ENCODE assay signal across 23 cellular contexts in the genomic region with DNA sequence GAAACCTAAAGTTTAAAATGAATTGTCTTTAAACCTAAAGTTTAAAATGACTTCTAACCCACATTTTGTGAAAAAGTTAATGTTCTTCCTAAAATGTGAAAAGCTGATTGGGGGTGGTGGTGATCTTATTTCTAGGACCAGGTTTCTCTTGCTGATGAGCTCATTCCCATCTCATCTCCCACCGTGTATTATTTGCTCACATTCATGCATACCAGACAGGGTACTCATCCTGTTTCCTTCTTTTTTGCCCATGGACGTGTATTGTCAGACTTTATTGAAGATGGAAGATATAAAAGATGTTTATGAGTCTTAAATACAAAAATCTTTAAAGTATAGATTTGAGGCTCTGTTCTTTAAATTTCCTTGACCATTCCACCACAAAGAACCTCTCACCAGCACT.
"Had no signal": no experiment of that assay in that cellular context is flagged by ENCODE, and none has a peak within 500 bp of the region (broad histone marks: within the 10 kb centered on the region; RNA-seq: fewer than 3 reads in every experiment).

No MANE protein-coding gene starts in this region.

- H3K4me1 ChIP-seq: left ventricle myocardium inferior, right lobe of liver, testis, uterus had no signal

- H3K4me3 ChIP-seq: left ventricle myocardium inferior, lung, mucosa of descending colon, right lobe of liver, skin epidermis, testis, uterus had no signal

- H3K9me3 ChIP-seq: mucosa of descending colon, right lobe of liver, testis, uterus had no signal

- H3K36me3 ChIP-seq: left ventricle myocardium inferior, right lobe of liver, uterus had no signal

- H3K27ac ChIP-seq: left ventricle myocardium inferior, right lobe of liver, skin epidermis, testis, uterus had no signal

- H3K27me3 ChIP-seq: right lobe of liver, testis, uterus had no signal

- ATAC-seq: activated CD4-positive, alpha-beta T cell treated with anti-CD3 and anti-CD28 coated beads for 36 hours; activated naive CD4-positive, alpha-beta T cell treated with anti-CD3 and anti-CD28 coated beads, Interleukin-2, amount 50 U/mL, for 72 hours; activated T-cell treated with anti-CD3 and anti-CD28 coated beads, Interleukin-2, amount 50 U/mL, for 72 hours; effector memory CD8-positive, alpha-beta T cell; mucosa of descending colon; right lobe of liver; stimulated activated naive CD8-positive, alpha-beta T cell treated with anti-CD3 and anti-CD28 coated beads, Interleukin-15, Interleukin-2, amounts not matched to agents 100 U/mL and 50 U/mL, for 24 hours had no signal

- DNase-seq: activated CD4-positive, alpha-beta T cell treated with anti-CD3 and anti-CD28 coated beads for 36 hours; activated CD4-positive, alpha-beta T cell treated with anti-CD3 and anti-CD28 coated beads, Interleukin-2, amount 50 U/mL, for 4 hours; activated CD4-positive, CD25-positive, alpha-beta regulatory T cell; activated naive CD4-positive, alpha-beta T cell; activated T-cell treated with anti-CD3 and anti-CD28 coated beads for 4 hours; activated T-cell treated with anti-CD3 and anti-CD28 coated beads, Interleukin-2, amount 50 U/mL, for 72 hours; caudate nucleus; cortex of kidney; effector memory CD8-positive, alpha-beta T cell; head of caudate nucleus; hippocampal formation; left ventricle myocardium inferior; mucosa of descending colon; right lobe of liver; stimulated activated CD4-positive, alpha-beta T cell treated with anti-CD3 and anti-CD28 coated beads, Interleukin-12 subunit alpha, Interleukin-12 subunit beta, amount 100 ng/mL, for 4 hours; stimulated activated CD4-positive, alpha-beta T cell treated with anti-CD3 and anti-CD28 coated beads, Interleukin-4, amount 100 ng/mL, for 1 hour; stimulated activated naive CD8-positive, alpha-beta T cell treated with anti-CD3 and anti-CD28 coated beads, Interleukin-15, Interleukin-2, amounts not matched to agents 100 U/mL and 50 U/mL, for 24 hours; testis; trophoblast cell; uterus had no signal
